In genomic region chr11:846496-847098, GRCh38 we compare ENCODE assay signal across 14 cellular contexts. TPM values are rescaled to one million over a fixed set of nuclear protein-coding genes. Genes with fewer than 3 reads are reported as not detected.
A peak's percentile ranks its signal among the peaks of the same experiment; 100 is the strongest.
DNase-seq lines count a peak whose midpoint lies in the region; ATAC-seq and TF ChIP-seq lines count a peak whose summit lies in the region.
"Had no signal": no experiment of that assay in that cellular context is flagged by ENCODE, and none has a peak within 500 bp of the region (broad histone marks: within the 10 kb centered on the region; RNA-seq: fewer than 3 reads in every experiment).

No MANE protein-coding gene starts in this region.

- no peaks in the 10 kb centered on the region for H3K9me3 ChIP-seq in suprapubic skin
- H3K9me3 ChIP-seq: colonic mucosa had no signal

- no peaks in the 10 kb centered on the region for H3K36me3 Mint-ChIP-seq in GM23338 (ENCODE audit: low read depth)
- no peaks in the 10 kb centered on the region for H3K36me3 Mint-ChIP-seq in activated T-helper 1 cell treated with anti-CD3 and anti-CD28 coated beads, Interleukin-12 subunit alpha, Interleukin-12 subunit beta, Interleukin-2, Interleukin-4 antibody, amounts not matched to agents 30 ng/mL and 10 ng/mL and 1 ng/mL, durations not matched to agents 14 hours and 24 hours and 36 hours (ENCODE audit: low read depth)
- H3K36me3 Mint-ChIP-seq: activated CD8-positive, alpha-beta memory T cell treated with anti-CD3 and anti-CD28 coated beads, Interleukin-2, amount 10 ng/mL, durations not matched to agents 7 days and 5 days; activated naive CD8-positive, alpha-beta T cell had no signal

- no peak overlapping the region for H3K27ac Mint-ChIP-seq in GM23338
- peak overlapping the region; percentile 48 for H3K27ac Mint-ChIP-seq in activated T-helper 1 cell treated with anti-CD3 and anti-CD28 coated beads, Interleukin-12 subunit alpha, Interleukin-12 subunit beta, Interleukin-2, Interleukin-4 antibody, amounts not matched to agents 30 ng/mL and 10 ng/mL and 1 ng/mL, durations not matched to agents 14 hours and 24 hours and 36 hours
- H3K27ac Mint-ChIP-seq in stimulated activated naive CD8-positive, alpha-beta T cell treated with anti-CD3 and anti-CD28 coated beads, Interleukin-15, amount 100 ng/mL, for 72 hours, result peak overlapping the region in 1 of 2 donors; percentile 71
- H3K27ac Mint-ChIP-seq: activated CD8-positive, alpha-beta memory T cell treated with anti-CD3 and anti-CD28 coated beads, Interleukin-2, amount 10 ng/mL, durations not matched to agents 7 days and 5 days; activated naive CD8-positive, alpha-beta T cell had no signal

- peaks cover 14% of the 10 kb centered on the region; the same call in 1 of the 2 replicates for H4K20me1 ChIP-seq in GM23338 (replicated peaks; ENCODE audit: insufficient read depth)

- H3K27me3 Mint-ChIP-seq in GM23338 (ENCODE audit: insufficient read depth, low read depth, poor library complexity), result peaks cover 18% of the 10 kb centered on the region
- peaks cover 2% of the 10 kb centered on the region for H3K27me3 Mint-ChIP-seq in activated T-helper 1 cell treated with anti-CD3 and anti-CD28 coated beads, Interleukin-12 subunit alpha, Interleukin-12 subunit beta, Interleukin-2, Interleukin-4 antibody, amounts not matched to agents 30 ng/mL and 10 ng/mL and 1 ng/mL, durations not matched to agents 14 hours and 24 hours and 36 hours (ENCODE audit: insufficient read depth)
- H3K27me3 Mint-ChIP-seq in stimulated activated naive CD8-positive, alpha-beta T cell treated with anti-CD3 and anti-CD28 coated beads, Interleukin-15, amount 100 ng/mL, for 72 hours, result peaks cover 11% of the 10 kb centered on the region
- H3K27me3 Mint-ChIP-seq: activated naive CD8-positive, alpha-beta T cell had no signal

- DNase-seq in GM23338 (ENCODE audit: low spot score), result no peak
- DNase-seq in activated T-helper 1 cell treated with anti-CD3 and anti-CD28 coated beads, Interleukin-12 subunit alpha, Interleukin-12 subunit beta, Interleukin-2, Interleukin-4 antibody, amounts not matched to agents 30 ng/mL and 10 ng/mL and 1 ng/mL, durations not matched to agents 14 hours and 24 hours and 36 hours (ENCODE audit: low spot score), result no peak
- DNase-seq in foreskin fibroblast, result peak; percentile 56 to 80
- DNase-seq in suprapubic skin (ENCODE audit: low spot score in 2 of 2), result no peak
- no peak for DNase-seq in hippocampal formation (lab: John Stamatoyannopoulos, UW)
- no peak for DNase-seq in stimulated activated naive CD8-positive, alpha-beta T cell treated with anti-CD3 and anti-CD28 coated beads, Interleukin-15, amount 100 ng/mL, for 72 hours
- no peak for DNase-seq in glomerular visceral epithelial cell (ENCODE audit: extremely low spot score)
- DNase-seq in stimulated activated CD4-positive, alpha-beta T cell treated with anti-CD3 and anti-CD28 coated beads, Interleukin-4, amount 100 ng/mL, for 1 hour, result no peak
- DNase-seq: activated CD8-positive, alpha-beta memory T cell treated with anti-CD3 and anti-CD28 coated beads, Interleukin-2, amount 10 ng/mL, durations not matched to agents 7 days and 5 days; colonic mucosa; kidney; NCI-H187; NCI-H748 treated with DMSO at 0.1 percent for 48 hours had no signal

- 0 out of 2 replicates have a peak, but pooled peaks cover 5% of the 10 kb centered on the region for H3F3A ChIP-seq in GM23338 (replicated peaks; ENCODE audit: low read depth)

- H3K27me3 ChIP-seq in GM23338 (ENCODE audit: insufficient read depth), result no peaks in the 10 kb centered on the region
- H3K27me3 ChIP-seq in suprapubic skin, result peaks cover 17% of the 10 kb centered on the region

- H3K27ac ChIP-seq in GM23338 (ENCODE audit: low read depth) (no peak overlapping the region), suprapubic skin (peak overlapping the region; percentile 97)
- H3K27ac ChIP-seq: colonic mucosa had no signal

- TF ChIP-seq POLR2A in suprapubic skin (IDR thresholded peaks at IDR 0.05), result no peak

- no peaks in the 10 kb centered on the region for H3K9me3 Mint-ChIP-seq in GM23338
- H3K9me3 Mint-ChIP-seq in activated T-helper 1 cell treated with anti-CD3 and anti-CD28 coated beads, Interleukin-12 subunit alpha, Interleukin-12 subunit beta, Interleukin-2, Interleukin-4 antibody, amounts not matched to agents 30 ng/mL and 10 ng/mL and 1 ng/mL, durations not matched to agents 14 hours and 24 hours and 36 hours, result no peaks in the 10 kb centered on the region
- H3K9me3 Mint-ChIP-seq in stimulated activated naive CD8-positive, alpha-beta T cell treated with anti-CD3 and anti-CD28 coated beads, Interleukin-15, amount 100 ng/mL, for 72 hours, result no peaks in the 10 kb centered on the region

- intact Hi-C loops in activated T-helper 1 cell treated with anti-CD3 and anti-CD28 coated beads, Interleukin-12 subunit alpha, Interleukin-12 subunit beta, Interleukin-2, Interleukin-4 antibody, amounts not matched to agents 30 ng/mL and 10 ng/mL and 1 ng/mL, durations not matched to agents 14 hours and 24 hours and 36 hours (cut with micrococcal nuclease), result loop anchor here (5.0 kb wide), 1 partner anchor 81 kb away; the partner anchor contains the start of gene AP2A2

- peaks cover 7% of the 10 kb centered on the region for H3K79me2 ChIP-seq in GM23338 (replicated peaks; ENCODE audit: insufficient read depth)

- H3K4me3 ChIP-seq in GM23338 (no peak overlapping the region), foreskin fibroblast (ENCODE audit: low read depth in 1 of 2, low read length in 2 of 2) (no peak overlapping the region), suprapubic skin (no peak overlapping the region)
- H3K4me3 ChIP-seq: colonic mucosa had no signal

- H2AFZ ChIP-seq in GM23338, result no peak overlapping the region

- H3K36me3 ChIP-seq in GM23338 (ENCODE audit: insufficient read depth) (no peaks in the 10 kb centered on the region), suprapubic skin (no peaks in the 10 kb centered on the region)
- H3K36me3 ChIP-seq: colonic mucosa had no signal

- H3K4me1 Mint-ChIP-seq in GM23338, result peaks cover 20% of the 10 kb centered on the region
- peaks cover 5% of the 10 kb centered on the region for H3K4me1 Mint-ChIP-seq in activated T-helper 1 cell treated with anti-CD3 and anti-CD28 coated beads, Interleukin-12 subunit alpha, Interleukin-12 subunit beta, Interleukin-2, Interleukin-4 antibody, amounts not matched to agents 30 ng/mL and 10 ng/mL and 1 ng/mL, durations not matched to agents 14 hours and 24 hours and 36 hours (ENCODE audit: low read depth)
- H3K4me1 Mint-ChIP-seq in stimulated activated naive CD8-positive, alpha-beta T cell treated with anti-CD3 and anti-CD28 coated beads, Interleukin-15, amount 100 ng/mL, for 72 hours, result peaks cover 50% of the 10 kb centered on the region

- peak overlapping the region; percentile 22; the same call in 1 of the 3 replicates for H3K4me3 Mint-ChIP-seq in GM23338
- no peak overlapping the region for H3K4me3 Mint-ChIP-seq in activated T-helper 1 cell treated with anti-CD3 and anti-CD28 coated beads, Interleukin-12 subunit alpha, Interleukin-12 subunit beta, Interleukin-2, Interleukin-4 antibody, amounts not matched to agents 30 ng/mL and 10 ng/mL and 1 ng/mL, durations not matched to agents 14 hours and 24 hours and 36 hours
- no peak overlapping the region for H3K4me3 Mint-ChIP-seq in stimulated activated naive CD8-positive, alpha-beta T cell treated with anti-CD3 and anti-CD28 coated beads, Interleukin-15, amount 100 ng/mL, for 72 hours
- H3K4me3 Mint-ChIP-seq: activated CD8-positive, alpha-beta memory T cell treated with anti-CD3 and anti-CD28 coated beads, Interleukin-2, amount 10 ng/mL, durations not matched to agents 7 days and 5 days; activated naive CD8-positive, alpha-beta T cell had no signal

- H3K4me2 ChIP-seq in GM23338, result no peak overlapping the region

- ATAC-seq in GM23338, result no peak
- no peak for ATAC-seq in stimulated activated naive CD8-positive, alpha-beta T cell treated with anti-CD3 and anti-CD28 coated beads, Interleukin-15, amount 100 ng/mL, for 72 hours
- ATAC-seq: activated CD8-positive, alpha-beta memory T cell treated with anti-CD3 and anti-CD28 coated beads, Interleukin-2, amount 10 ng/mL, durations not matched to agents 7 days and 5 days had no signal

- no peaks in the 10 kb centered on the region for H3K9me2 ChIP-seq in GM23338 (ENCODE audit: insufficient read depth)

- TF ChIP-seq CTCF in GM23338 (conservative IDR thresholded peaks at IDR 0.05; ENCODE audit: low read depth in 2 of 2) (no peak), foreskin fibroblast (IDR thresholded peaks at IDR 0.05; ENCODE audit: low read depth, low read length) (no peak), suprapubic skin (IDR thresholded peaks at IDR 0.05) (no peak)

- H3K4me1 ChIP-seq in GM23338 (ENCODE audit: insufficient read depth), result peaks cover 31% of the 10 kb centered on the region
- H3K4me1 ChIP-seq in suprapubic skin, result peaks cover 86% of the 10 kb centered on the region

- no peak for TF ChIP-seq EP300 in suprapubic skin (IDR thresholded peaks at IDR 0.05)

- WGBS in suprapubic skin, result 73% methylated on average over 3 of the region's 11 CpGs

RNA-seq across cellular contexts. Expression of gene TSPAN4, which starts 3.9 kb away (rescaled TPM):
- total RNA-seq in GM23338 (2014; rRNA removed; shearing (Covaris generic)), result 145 and 150 TPM in 2 replicates
- polyA plus RNA-seq in GM23338 (2016; fragmentation: Nextera tagmentation; extraction: Ambion mirVana), result 76.8 and 88.4 TPM in 2 replicates
- 12.8 and 13.9 TPM in 2 replicates for total RNA-seq in activated T-helper 1 cell treated with anti-CD3 and anti-CD28 coated beads, Interleukin-12 subunit alpha, Interleukin-12 subunit beta, Interleukin-2, Interleukin-4 antibody, amounts not matched to agents 30 ng/mL and 10 ng/mL and 1 ng/mL, durations not matched to agents 14 hours and 24 hours and 36 hours
- total RNA-seq in suprapubic skin, result 10 to 100 TPM; 47.1 to 78.9 (median 59.7) TPM

RNA-seq across cellular contexts. Expression of gene POLR2L, which starts 4.3 kb away (rescaled TPM):
- total RNA-seq in GM23338 (2014; rRNA removed; shearing (Covaris generic)), result 32.2 and 34.0 TPM in 2 replicates
- polyA plus RNA-seq in GM23338 (2016; fragmentation: Nextera tagmentation; extraction: Ambion mirVana), result 369 TPM in 2 replicates
- 114 and 126 TPM in 2 replicates for total RNA-seq in activated T-helper 1 cell treated with anti-CD3 and anti-CD28 coated beads, Interleukin-12 subunit alpha, Interleukin-12 subunit beta, Interleukin-2, Interleukin-4 antibody, amounts not matched to agents 30 ng/mL and 10 ng/mL and 1 ng/mL, durations not matched to agents 14 hours and 24 hours and 36 hours
- total RNA-seq in suprapubic skin, result 10 to 100 TPM; 31.1 to 76.4 (median 56.4) TPM

RNA-seq across cellular contexts. Expression of gene CD151, which starts 13.8 kb away (rescaled TPM):
- 109 and 119 TPM in 2 replicates for total RNA-seq in GM23338 (2014; rRNA removed; shearing (Covaris generic))
- 62.9 and 64.4 TPM in 2 replicates for polyA plus RNA-seq in GM23338 (2016; fragmentation: Nextera tagmentation; extraction: Ambion mirVana)
- 80.6 and 82.3 TPM in 2 replicates for total RNA-seq in activated T-helper 1 cell treated with anti-CD3 and anti-CD28 coated beads, Interleukin-12 subunit alpha, Interleukin-12 subunit beta, Interleukin-2, Interleukin-4 antibody, amounts not matched to agents 30 ng/mL and 10 ng/mL and 1 ng/mL, durations not matched to agents 14 hours and 24 hours and 36 hours
- total RNA-seq in suprapubic skin, result 100 to 1,000 TPM; 108 to 162 (median 150) TPM

RNA-seq across cellular contexts. Expression of gene CRACR2B, which starts 18.9 kb away (rescaled TPM):
- 58.0 and 64.1 TPM in 2 replicates for total RNA-seq in GM23338 (2014; rRNA removed; shearing (Covaris generic))
- polyA plus RNA-seq in GM23338 (2016; fragmentation: Nextera tagmentation; extraction: Ambion mirVana), result 55.9 and 59.4 TPM in 2 replicates
- total RNA-seq in activated T-helper 1 cell treated with anti-CD3 and anti-CD28 coated beads, Interleukin-12 subunit alpha, Interleukin-12 subunit beta, Interleukin-2, Interleukin-4 antibody, amounts not matched to agents 30 ng/mL and 10 ng/mL and 1 ng/mL, durations not matched to agents 14 hours and 24 hours and 36 hours, result 1.1 and 1.3 TPM in 2 replicates
- 10 to 100 TPM; 14.0 to 35.5 (median 29.6) TPM for total RNA-seq in suprapubic skin

RNA-seq across cellular contexts. Expression of gene PNPLA2, which starts 27.9 kb away (rescaled TPM):
- 33.4 and 45.6 TPM in 2 replicates for total RNA-seq in GM23338 (2014; rRNA removed; shearing (Covaris generic))
- 31.1 and 32.3 TPM in 2 replicates for polyA plus RNA-seq in GM23338 (2016; fragmentation: Nextera tagmentation; extraction: Ambion mirVana)
- 63.3 and 64.0 TPM in 2 replicates for total RNA-seq in activated T-helper 1 cell treated with anti-CD3 and anti-CD28 coated beads, Interleukin-12 subunit alpha, Interleukin-12 subunit beta, Interleukin-2, Interleukin-4 antibody, amounts not matched to agents 30 ng/mL and 10 ng/mL and 1 ng/mL, durations not matched to agents 14 hours and 24 hours and 36 hours
- total RNA-seq in suprapubic skin, result 100 to 1,000 TPM in 1 of 4 donors, 10 to 100 TPM in 3; 74.9 to 117 (median 85.9) TPM

Comparison
In these comparisons a context has a peak if more than half of its experiments do, and no peak if none do; other contexts are left out.
1. DNase-seq: peak in foreskin fibroblast (2 of 2); none in GM23338 (single experiment), activated T-helper 1 cell treated with anti-CD3 and anti-CD28 coated beads, Interleukin-12 subunit alpha, Interleukin-12 subunit beta, Interleukin-2, Interleukin-4 antibody, amounts not matched to agents 30 ng/mL and 10 ng/mL and 1 ng/mL, durations not matched to agents 14 hours and 24 hours and 36 hours (single experiment), suprapubic skin (0 of 2), hippocampal formation (0 of 2), stimulated activated naive CD8-positive, alpha-beta T cell treated with anti-CD3 and anti-CD28 coated beads, Interleukin-15, amount 100 ng/mL, for 72 hours (0 of 2), glomerular visceral epithelial cell (single experiment) and stimulated activated CD4-positive, alpha-beta T cell treated with anti-CD3 and anti-CD28 coated beads, Interleukin-4, amount 100 ng/mL, for 1 hour (single experiment).